ENCODE assay signal across 8 cellular contexts in genomic region chr6:15691250-15691869, GRCh38. TPM values are rescaled to one million over a fixed set of nuclear protein-coding genes. Genes with fewer than 3 reads are reported as not detected.
DNase-seq lines count a peak whose midpoint lies in the region; ATAC-seq, FAIRE-seq and TF ChIP-seq lines count a peak whose summit lies in the region.

No MANE protein-coding gene starts in this region.

- peak; percentile 100 for TF ChIP-seq CTCF in neural progenitor cell (IDR thresholded peaks at IDR 0.05)

- H3F3A ChIP-seq in neural progenitor cell (ENCODE audit: low read depth): no peaks in the 10 kb centered on the region

- H3K27me3 Mint-ChIP-seq in activated T-cell treated with anti-CD3 and anti-CD28 coated beads, Interleukin-2, amount 50 U/mL, for 72 hours (ENCODE audit: low read depth): peaks cover 8% of the 10 kb centered on the region
- peaks cover 12% of the 10 kb centered on the region for H3K27me3 Mint-ChIP-seq in neural progenitor cell (ENCODE audit: insufficient read depth, low read depth)
- peaks cover 18% of the 10 kb centered on the region for H3K27me3 Mint-ChIP-seq in stimulated activated naive CD8-positive, alpha-beta T cell treated with anti-CD3 and anti-CD28 coated beads, Interleukin-15, amount 100 ng/mL, for 72 hours

- no peak overlapping the region for H3K4me2 ChIP-seq in neural progenitor cell

- no peaks in the 10 kb centered on the region for H3K4me1 ChIP-seq in neural progenitor cell

- H3K27me3 ChIP-seq in neural progenitor cell: no peaks in the 10 kb centered on the region

- peak; percentile 35 for FAIRE-seq in RCC 7860 (lab: Jason Lieb, UNC)

- H2AFZ ChIP-seq in neural progenitor cell (replicated peaks): no peak overlapping the region

- H3K9ac ChIP-seq in neural progenitor cell: no peak overlapping the region

- ATAC-seq in GM21825 (IDR thresholded peaks at IDR 0.05; ENCODE audit: unreplicated experiment): peak; percentile 97
- ATAC-seq in activated T-cell treated with anti-CD3 and anti-CD28 coated beads, Interleukin-2, amount 50 U/mL, for 72 hours (replicated peaks in 1 of 2): peak; percentile 99
- ATAC-seq in stimulated activated naive CD8-positive, alpha-beta T cell treated with anti-CD3 and anti-CD28 coated beads, Interleukin-15, amount 100 ng/mL, for 72 hours: peak; percentile 97

- no peak overlapping the region for H3K27ac ChIP-seq in neural progenitor cell

- DNase-seq in DMS79 (lab: John Stamatoyannopoulos, UW) (peak; percentile 67), LHCN-M2 (ENCODE audit: low read depth) (peak; percentile 85), RCC 7860 (ENCODE audit: low spot score) (peak; percentile 70), fibroblast of peridontal ligament (ENCODE audit: extremely low read depth) (peak; percentile 94), neural progenitor cell (ENCODE audit: low spot score) (peak; percentile 94)
- DNase-seq in activated T-cell treated with anti-CD3 and anti-CD28 coated beads, Interleukin-2, amount 50 U/mL, for 72 hours: peak; percentile 83
- DNase-seq in stimulated activated naive CD8-positive, alpha-beta T cell treated with anti-CD3 and anti-CD28 coated beads, Interleukin-15, amount 100 ng/mL, for 72 hours: peak; percentile 73 to 81

- H3K4me1 Mint-ChIP-seq in activated T-cell treated with anti-CD3 and anti-CD28 coated beads, Interleukin-2, amount 50 U/mL, for 72 hours (ENCODE audit: low read depth): peaks cover 17% of the 10 kb centered on the region
- peaks cover 11% of the 10 kb centered on the region for H3K4me1 Mint-ChIP-seq in neural progenitor cell
- H3K4me1 Mint-ChIP-seq in stimulated activated naive CD8-positive, alpha-beta T cell treated with anti-CD3 and anti-CD28 coated beads, Interleukin-15, amount 100 ng/mL, for 72 hours: peaks cover 12% of the 10 kb centered on the region

- H3K79me2 ChIP-seq in neural progenitor cell (ENCODE audit: low read depth): no peaks in the 10 kb centered on the region

- no peaks in the 10 kb centered on the region for H3K36me3 ChIP-seq in neural progenitor cell

- peak overlapping the region; percentile 9 for H3K27ac Mint-ChIP-seq in activated T-cell treated with anti-CD3 and anti-CD28 coated beads, Interleukin-2, amount 50 U/mL, for 72 hours
- H3K27ac Mint-ChIP-seq in neural progenitor cell: no peak overlapping the region
- H3K27ac Mint-ChIP-seq in stimulated activated naive CD8-positive, alpha-beta T cell treated with anti-CD3 and anti-CD28 coated beads, Interleukin-15, amount 100 ng/mL, for 72 hours: no peak overlapping the region

- no peaks in the 10 kb centered on the region for H4K20me1 ChIP-seq in neural progenitor cell (ENCODE audit: low read depth)

- H3K36me3 Mint-ChIP-seq in activated T-cell treated with anti-CD3 and anti-CD28 coated beads, Interleukin-2, amount 50 U/mL, for 72 hours (ENCODE audit: insufficient read depth in 2 of 2): no peaks in the 10 kb centered on the region
- no peaks in the 10 kb centered on the region for H3K36me3 Mint-ChIP-seq in neural progenitor cell

- no peaks in the 10 kb centered on the region for H3K9me3 ChIP-seq in neural progenitor cell (ENCODE audit: low read depth)

- H3K4me3 Mint-ChIP-seq in activated T-cell treated with anti-CD3 and anti-CD28 coated beads, Interleukin-2, amount 50 U/mL, for 72 hours: peak overlapping the region in 1 of 2 donors; percentile 25
- peak overlapping the region; percentile 28 for H3K4me3 Mint-ChIP-seq in neural progenitor cell
- H3K4me3 Mint-ChIP-seq in stimulated activated naive CD8-positive, alpha-beta T cell treated with anti-CD3 and anti-CD28 coated beads, Interleukin-15, amount 100 ng/mL, for 72 hours: peak overlapping the region; percentile 15 to 30

- no peaks in the 10 kb centered on the region for H3K9me3 Mint-ChIP-seq in activated T-cell treated with anti-CD3 and anti-CD28 coated beads, Interleukin-2, amount 50 U/mL, for 72 hours
- peaks cover 5% of the 10 kb centered on the region for H3K9me3 Mint-ChIP-seq in neural progenitor cell
- H3K9me3 Mint-ChIP-seq in stimulated activated naive CD8-positive, alpha-beta T cell treated with anti-CD3 and anti-CD28 coated beads, Interleukin-15, amount 100 ng/mL, for 72 hours: no peaks in the 10 kb centered on the region

- no peak overlapping the region for H3K4me3 ChIP-seq in neural progenitor cell

RNA-seq across cellular contexts. Expression of gene DTNBP1, which starts 28.5 kb away (rescaled TPM):
- 1.9 and 6.1 TPM in 2 replicates for total RNA-seq in LHCN-M2 (2014; rRNA removed)
- polyA plus RNA-seq in LHCN-M2 (2012): 18.2 TPM
- 10 to 100 TPM; 24.5 to 27.1 TPM for total RNA-seq in activated T-cell treated with anti-CD3 and anti-CD28 coated beads, Interleukin-2, amount 50 U/mL, for 72 hours
- total RNA-seq in neural progenitor cell (ENCODE audit: low replicate concordance): 4.5 and 6.0 TPM in 2 replicates
